1 cellular context compared by ENCODE assay signal in genomic region chr5:160959804-160960203, GRCh38.
TF ChIP-seq lines count a peak whose summit lies in the region.

No MANE protein-coding gene starts in this region.

TF ChIP-seq in GM12878, 131 proteins besides CTCF, POLR2A, EP300 and RAD21 (continued from another document):
- TF ChIP-seq FOXK2 (IDR thresholded peaks at IDR 0.05) = no peak
- TF ChIP-seq DPF2 (IDR thresholded peaks at IDR 0.05) = no peak
- no peak for TF ChIP-seq HDGF (IDR thresholded peaks at IDR 0.05)
- TF ChIP-seq MTA3 (IDR thresholded peaks at IDR 0.05; ENCODE audit: borderline replicate concordance, low read length) = no peak
- TF ChIP-seq BHLHE40 (IDR thresholded peaks at IDR 0.05; ENCODE audit: borderline replicate concordance in 1 of 2, low read depth in 2 of 2, low read length in 1 of 2) = peak in 1 of 2 experiments; percentile 17; a peak in 1 of 4 replicates
- peak; percentile 10; the same call in 1 of the 2 replicates for TF ChIP-seq MTA2 (IDR thresholded peaks at IDR 0.05; ENCODE audit: low read depth)
- TF ChIP-seq PBX3 (IDR thresholded peaks at IDR 0.05; ENCODE audit: insufficient replicate concordance, low read depth, low read length) = no peak
- TF ChIP-seq NR2F1 (conservative IDR thresholded peaks at IDR 0.05) = no peak
- peak; percentile 44; the same call in 1 of the 2 replicates for TF ChIP-seq BACH1 (IDR thresholded peaks at IDR 0.05; ENCODE audit: borderline replicate concordance)
- no peak for TF ChIP-seq CEBPB (IDR thresholded peaks at IDR 0.05; ENCODE audit: borderline replicate concordance in 1 of 2, low read depth in 2 of 2, low read length in 2 of 2)
- TF ChIP-seq PML (IDR thresholded peaks at IDR 0.05; ENCODE audit: low read length) = no peak
- TF ChIP-seq USF1 (IDR thresholded peaks at IDR 0.05; ENCODE audit: borderline replicate concordance, extremely low read length, insufficient read depth, low read depth, low read length) = no peak
- TF ChIP-seq IKZF2 (IDR thresholded peaks at IDR 0.05) = peak in 1 of 2 experiments; percentile 15; a peak in 2 of 4 replicates
- TF ChIP-seq SUZ12 (IDR thresholded peaks at IDR 0.05; ENCODE audit: unreplicated experiment) = no peak
